12 cellular contexts compared by ENCODE assay signal in the genomic region with DNA sequence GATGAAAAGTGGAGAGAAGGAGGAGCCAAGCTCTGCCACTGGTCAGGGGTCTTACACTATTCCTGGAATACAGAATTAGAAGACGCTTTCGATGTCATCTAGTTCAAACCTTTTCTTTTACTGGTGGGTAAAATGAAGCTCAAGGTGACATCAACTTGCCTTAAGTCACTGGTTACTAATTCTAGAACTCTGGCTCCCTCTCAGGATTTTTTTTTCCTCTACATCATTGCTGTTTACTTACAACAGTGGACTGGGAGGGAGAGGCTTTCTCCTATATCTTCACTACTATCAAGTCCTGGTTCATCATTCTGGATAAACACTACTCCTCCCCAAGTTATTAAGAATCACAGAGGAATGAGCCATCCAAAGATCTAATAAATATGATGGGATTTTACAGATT.
DNase-seq lines count a peak whose midpoint lies in the region; ATAC-seq and TF ChIP-seq lines count a peak whose summit lies in the region.
"Had no signal": no experiment of that assay in that cellular context is flagged by ENCODE, and none has a peak within 500 bp of the region (broad histone marks: within the 10 kb centered on the region; RNA-seq: fewer than 3 reads in every experiment).

No MANE protein-coding gene starts in this region.

- POLR2A ChIA-PET in RWPE1 (lab: Yijun Ruan, JAX; ENCODE audit: low non-redundant PET) = no interaction called here

- no peak for TF ChIP-seq POLR2A in uterus (IDR thresholded peaks at IDR 0.05)

- no peaks in the 10 kb centered on the region for H3K27me3 ChIP-seq in right atrium auricular region
- no peaks in the 10 kb centered on the region for H3K27me3 ChIP-seq in right cardiac atrium (ENCODE audit: control insufficient read depth, insufficient read depth)
- H3K27me3 ChIP-seq in lung (ENCODE audit: control insufficient read depth, insufficient read depth) = no peaks in the 10 kb centered on the region
- H3K27me3 ChIP-seq in uterus = no peaks in the 10 kb centered on the region
- H3K27me3 ChIP-seq: BLaER1 treated with 17β-estradiol and CSF1 and Interleukin-3, amounts not matched to agents 10 nM and 100 nM; neutrophil had no signal

- CTCF ChIA-PET in RWPE1 (lab: Yijun Ruan, JAX) = interaction anchor here (1.0 kb wide), 1 partner anchor 126 kb away, joined by 3 read pairs; no protein-coding TSS in a partner anchor

- H3K36me3 Mint-ChIP-seq in activated naive CD8-positive, alpha-beta T cell treated with anti-CD3 and anti-CD28 coated beads, Interleukin-2, amount 50 U/mL, for 24 hours (ENCODE audit: low read depth) = peaks cover 58% of the 10 kb centered on the region

- H3K27ac ChIP-seq in right atrium auricular region (peak overlapping the region; percentile 49 to 93), right cardiac atrium (ENCODE audit: low read length) (no peak overlapping the region), lung (ENCODE audit: low read depth in 1 of 2, low read length in 1 of 2) (peak overlapping the region; percentile 41 to 90), uterus (peak overlapping the region; percentile 43 to 53), RWPE1 (no peak overlapping the region)
- H3K27ac ChIP-seq: BLaER1 treated with 17β-estradiol and CSF1 and Interleukin-3, amounts not matched to agents 10 nM and 100 nM; neutrophil had no signal

- peaks cover 97% of the 10 kb centered on the region for H3K4me1 Mint-ChIP-seq in activated naive CD8-positive, alpha-beta T cell treated with anti-CD3 and anti-CD28 coated beads, Interleukin-2, amount 50 U/mL, for 24 hours

- DNase-seq in right atrium auricular region (ENCODE audit: low spot score) (no peak), right cardiac atrium (no peak), lung (ENCODE audit: low spot score) (no peak), uterus (no peak), RWPE1 (ENCODE audit: low spot score) (no peak), posterior cingulate gyrus (no peak)
- no peak for DNase-seq in activated naive CD8-positive, alpha-beta T cell treated with anti-CD3 and anti-CD28 coated beads, Interleukin-2, amount 50 U/mL, for 24 hours
- DNase-seq: NCI-H1092, NCI-H82 had no signal

- peak overlapping the region; percentile 100 for H3K27ac Mint-ChIP-seq in activated naive CD8-positive, alpha-beta T cell treated with anti-CD3 and anti-CD28 coated beads, Interleukin-2, amount 50 U/mL, for 24 hours

- ATAC-seq in right cardiac atrium (no peak), lung (ENCODE audit: insufficient read depth, low FRiP score) (no peak), GM18868 (IDR thresholded peaks at IDR 0.05; ENCODE audit: unreplicated experiment) (no peak)
- ATAC-seq in activated naive CD8-positive, alpha-beta T cell treated with anti-CD3 and anti-CD28 coated beads, Interleukin-2, amount 50 U/mL, for 24 hours = no peak

- 76% methylated on average over 2 of the region's 2 CpGs for whole genome bisulfite sequencing in right cardiac atrium
- WGBS in lung, 2 donors = 80 to 93% methylated on average over 2 of the region's 2 CpGs

- TF ChIP-seq CTCF in right atrium auricular region (IDR thresholded peaks at IDR 0.05) (no peak), lung (IDR thresholded peaks at IDR 0.05; ENCODE audit: control extremely low read depth, extremely low read depth) (no peak), uterus (IDR thresholded peaks at IDR 0.05) (no peak), RWPE1 (conservative IDR thresholded peaks at IDR 0.05; ENCODE audit: low read depth) (no peak)

- no peaks in the 10 kb centered on the region for H3K27me3 Mint-ChIP-seq in activated naive CD8-positive, alpha-beta T cell treated with anti-CD3 and anti-CD28 coated beads, Interleukin-2, amount 50 U/mL, for 24 hours

- no peaks in the 10 kb centered on the region for H3K9me3 Mint-ChIP-seq in activated naive CD8-positive, alpha-beta T cell treated with anti-CD3 and anti-CD28 coated beads, Interleukin-2, amount 50 U/mL, for 24 hours

- H3K36me3 ChIP-seq in right atrium auricular region (no peaks in the 10 kb centered on the region), lung (ENCODE audit: control insufficient read depth in 2 of 2, insufficient read depth in 2 of 2, low read length in 2 of 2) (peaks cover 0 to 6% of the 10 kb centered on the region in 2 donors), uterus (no peaks in the 10 kb centered on the region)
- H3K36me3 ChIP-seq: neutrophil had no signal

- H3K4me3 Mint-ChIP-seq in activated naive CD8-positive, alpha-beta T cell treated with anti-CD3 and anti-CD28 coated beads, Interleukin-2, amount 50 U/mL, for 24 hours = peak overlapping the region; percentile 95

- intact Hi-C loops in right cardiac atrium (cut with DNase I) (no loop called here), uterus (cut with DNase I; ENCODE audit: low total_unique reads) (no loop called here), posterior cingulate gyrus (cut with DNase I) (no loop called here)

- H3K4me3 ChIP-seq in right atrium auricular region = no peak overlapping the region
- H3K4me3 ChIP-seq in right cardiac atrium (ENCODE audit: low read length) = no peak overlapping the region
- H3K4me3 ChIP-seq in lung = no peak overlapping the region
- H3K4me3 ChIP-seq in uterus = no peak overlapping the region
- H3K4me3 ChIP-seq: BLaER1 treated with 17β-estradiol and CSF1 and Interleukin-3, amounts not matched to agents 10 nM and 100 nM had no signal

- H3K4me1 ChIP-seq in right atrium auricular region (peaks cover 0 to 98% of the 10 kb centered on the region in 2 donors), right cardiac atrium (ENCODE audit: control insufficient read depth, insufficient read depth, low read length) (peaks cover 38% of the 10 kb centered on the region), lung (ENCODE audit: control insufficient read depth in 2 of 2, insufficient read depth in 2 of 2, low read length in 2 of 2) (peaks cover 40 to 69% of the 10 kb centered on the region in 2 donors), uterus (peaks cover 8 to 21% of the 10 kb centered on the region in 2 donors)

- H3K9me3 ChIP-seq in right atrium auricular region (no peaks in the 10 kb centered on the region), right cardiac atrium (ENCODE audit: control insufficient read depth, low read length) (no peaks in the 10 kb centered on the region), lung (ENCODE audit: control insufficient read depth in 2 of 2, insufficient read depth in 1 of 2, low read length in 1 of 2) (no peaks in the 10 kb centered on the region), uterus (no peaks in the 10 kb centered on the region)
- H3K9me3 ChIP-seq: neutrophil had no signal

Comparison
In these comparisons a context has a peak if more than half of its experiments do, and no peak if none do; other contexts are left out.
1. H3K27ac ChIP-seq: peak in right atrium auricular region (2 of 2), lung (2 of 2) and uterus (2 of 2); none in right cardiac atrium (single experiment) and RWPE1 (single experiment).